Comparison of ENCODE assay signal across 1 cellular context in genomic region chr9:120396418-120396817, GRCh38.
TF ChIP-seq lines count a peak whose summit lies in the region.

No MANE protein-coding gene starts in this region.

TF ChIP-seq in IMR-90, 13 proteins besides CTCF, POLR2A, EP300 and RAD21 (continued from another document):
- TF ChIP-seq, protein P1, sequence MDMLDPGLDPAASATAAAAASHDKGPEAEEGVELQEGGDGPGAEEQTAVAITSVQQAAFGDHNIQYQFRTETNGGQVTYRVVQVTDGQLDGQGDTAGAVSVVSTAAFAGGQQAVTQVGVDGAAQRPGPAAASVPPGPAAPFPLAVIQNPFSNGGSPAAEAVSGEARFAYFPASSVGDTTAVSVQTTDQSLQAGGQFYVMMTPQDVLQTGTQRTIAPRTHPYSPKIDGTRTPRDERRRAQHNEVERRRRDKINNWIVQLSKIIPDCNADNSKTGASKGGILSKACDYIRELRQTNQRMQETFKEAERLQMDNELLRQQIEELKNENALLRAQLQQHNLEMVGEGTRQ (IDR thresholded peaks at IDR 0.05; ENCODE audit: low read depth, low read length): no peak
- TF ChIP-seq SMC3 (IDR thresholded peaks at IDR 0.05; ENCODE audit: low read depth, low read length) (no peak), RFX5 (IDR thresholded peaks at IDR 0.05; ENCODE audit: low read depth, low read length) (no peak), CHD1 (IDR thresholded peaks at IDR 0.05; ENCODE audit: low read depth, low read length) (no peak), BHLHE40 (IDR thresholded peaks at IDR 0.05; ENCODE audit: low read depth, low read length) (no peak), MXI1 (IDR thresholded peaks at IDR 0.05; ENCODE audit: borderline replicate concordance, low read depth, low read length) (no peak), RCOR1 (IDR thresholded peaks at IDR 0.05; ENCODE audit: insufficient replicate concordance, low read length) (no peak), CEBPB (IDR thresholded peaks at IDR 0.05; ENCODE audit: low read depth, low read length) (no peak), ELK1 (IDR thresholded peaks at IDR 0.05; ENCODE audit: borderline replicate concordance, low read depth, low read length) (no peak)
